Comparison of ENCODE assay signal across 1 cellular context in genomic region chr17:21352221-21352980, GRCh38.
TF ChIP-seq lines count a peak whose summit lies in the region.

No MANE protein-coding gene starts in this region.

TF ChIP-seq in H1, 55 proteins besides CTCF, POLR2A, EP300 and RAD21:
- no peak for TF ChIP-seq POU5F1 (IDR thresholded peaks at IDR 0.05; ENCODE audit: low read depth, low read length)
- TF ChIP-seq JUND (IDR thresholded peaks at IDR 0.05; ENCODE audit: low read length) = no peak
- no peak for TF ChIP-seq GTF2F1 (IDR thresholded peaks at IDR 0.05; ENCODE audit: borderline replicate concordance, low read depth, low read length)
- TF ChIP-seq CBX5 (IDR thresholded peaks at IDR 0.05; ENCODE audit: low read depth, low read length) = no peak
- no peak for TF ChIP-seq BCL11A (IDR thresholded peaks at IDR 0.05; ENCODE audit: low read depth in 2 of 2, low read length in 2 of 2)
- no peak for TF ChIP-seq ZNF274 (IDR thresholded peaks at IDR 0.05; ENCODE audit: borderline replicate concordance, extremely low read depth, low read length)
- TF ChIP-seq, protein P1, sequence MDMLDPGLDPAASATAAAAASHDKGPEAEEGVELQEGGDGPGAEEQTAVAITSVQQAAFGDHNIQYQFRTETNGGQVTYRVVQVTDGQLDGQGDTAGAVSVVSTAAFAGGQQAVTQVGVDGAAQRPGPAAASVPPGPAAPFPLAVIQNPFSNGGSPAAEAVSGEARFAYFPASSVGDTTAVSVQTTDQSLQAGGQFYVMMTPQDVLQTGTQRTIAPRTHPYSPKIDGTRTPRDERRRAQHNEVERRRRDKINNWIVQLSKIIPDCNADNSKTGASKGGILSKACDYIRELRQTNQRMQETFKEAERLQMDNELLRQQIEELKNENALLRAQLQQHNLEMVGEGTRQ (IDR thresholded peaks at IDR 0.05; ENCODE audit: low read length) = no peak
- TF ChIP-seq RBBP5 (IDR thresholded peaks at IDR 0.05; ENCODE audit: borderline replicate concordance, low read depth, low read length) = no peak
